In genomic region chr20:7155282-7155681, GRCh38 we compare ENCODE assay signal across 21 cellular contexts.
DNase-seq lines count a peak whose midpoint lies in the region; ATAC-seq lines count a peak whose summit lies in the region.
"Had no signal": no experiment of that assay in that cellular context is flagged by ENCODE, and none has a peak within 500 bp of the region (broad histone marks: within the 10 kb centered on the region; RNA-seq: fewer than 3 reads in every experiment).

No MANE protein-coding gene starts in this region.

- ATAC-seq in GM19328 (IDR thresholded peaks at IDR 0.05; ENCODE audit: unreplicated experiment) (no peak), GM19397 (IDR thresholded peaks at IDR 0.05; ENCODE audit: unreplicated experiment) (no peak)
- ATAC-seq: activated CD8-positive, alpha-beta T cell treated with anti-CD3 and anti-CD28 coated beads, Interleukin-2, amount 10 ng/mL, durations not matched to agents 7 days and 5 days; GM12878; left colon; T-helper 17 cell had no signal

- peak; percentile 29 for DNase-seq in DMS79 (lab: John Stamatoyannopoulos, UW)
- DNase-seq in NCI-H1417 treated with DMSO at 0.1 percent for 48 hours (lab: John Stamatoyannopoulos, UW): peak; percentile 16
- DNase-seq in NCI-H2196 (lab: John Stamatoyannopoulos, UW; ENCODE audit: unreplicated experiment): peak; percentile 64
- peak; percentile 99 for DNase-seq in SHP77 treated with DMSO at 0.1 percent for 48 hours (lab: John Stamatoyannopoulos, UW)
- DNase-seq in OCI-M1 (lab: John Stamatoyannopoulos, UW): no peak
- DNase-seq: activated CD8-positive, alpha-beta T cell treated with anti-CD3 and anti-CD28 coated beads, Interleukin-2, amount 10 ng/mL, durations not matched to agents 7 days and 5 days; activated effector memory CD4-positive, alpha-beta T cell treated with anti-CD3 and anti-CD28 coated beads, Interleukin-2, amount 50 U/mL, for 16 hours; activated T-cell treated with anti-CD3 and anti-CD28 coated beads for 4 hours; DND-41; foreskin keratinocyte; heart right ventricle; KG1; left colon; MM.1S; NCI-H226; Peyer's patch; T-helper 17 cell; transverse colon had no signal
